Comparison of ENCODE assay signal across 8 cellular contexts in genomic region chr1:199463521-199464127, GRCh38.
DNase-seq lines count a peak whose midpoint lies in the region; ATAC-seq and TF ChIP-seq lines count a peak whose summit lies in the region.

No MANE protein-coding gene starts in this region.

- H3K36me3 Mint-ChIP-seq in endodermal cell (ENCODE audit: low read depth) = no peaks in the 10 kb centered on the region
- H3K36me3 Mint-ChIP-seq in progenitor cell of endocrine pancreas (ENCODE audit: insufficient read depth) = no peaks in the 10 kb centered on the region

- 98% methylated on average over 1 of the region's 1 CpG; no CpG with 5 or more reads in 1 of the 2 experiments for WGBS in endodermal cell (ENCODE audit: insufficient coverage in 1 of 2, insufficient read length in 1 of 2), 2 experiments
- 78 to 100% methylated on average over 1 of the region's 1 CpG for WGBS in testis, 2 donors

- DNase-seq in A172 (ENCODE audit: low spot score) (peak; percentile 57), GM04504 (ENCODE audit: low read depth) (peak; percentile 47), NT2/D1 (ENCODE audit: low read depth, low spot score) (peak; percentile 76), endodermal cell (peak; percentile 82), progenitor cell of endocrine pancreas (ENCODE audit: low spot score, unreplicated experiment) (no peak), Right ventricle myocardium inferior (ENCODE audit: missing footprints) (no peak), testis (no peak)

- H3K4me1 ChIP-seq in NT2/D1 (ENCODE audit: insufficient read depth, insufficient read length) (no peaks in the 10 kb centered on the region), endodermal cell (ENCODE audit: control insufficient read depth, insufficient read depth, low read length) (no peaks in the 10 kb centered on the region), testis (no peaks in the 10 kb centered on the region)

- H3K4me3 Mint-ChIP-seq in endodermal cell (no peak overlapping the region), progenitor cell of endocrine pancreas (ENCODE audit: low read depth) (no peak overlapping the region)

- H3K4me3 ChIP-seq in NT2/D1 (ENCODE audit: insufficient read length, low read depth) (no peak overlapping the region), endodermal cell (ENCODE audit: low read length) (no peak overlapping the region), testis (no peak overlapping the region)

- no peaks in the 10 kb centered on the region for H3K9me3 Mint-ChIP-seq in endodermal cell
- no peaks in the 10 kb centered on the region for H3K9me3 Mint-ChIP-seq in progenitor cell of endocrine pancreas (ENCODE audit: low read depth)

- H3K4me1 Mint-ChIP-seq in endodermal cell (no peaks in the 10 kb centered on the region), progenitor cell of endocrine pancreas (ENCODE audit: low read depth) (no peaks in the 10 kb centered on the region)

- H3K27me3 ChIP-seq in NT2/D1 (ENCODE audit: insufficient read depth, insufficient read length) (no peaks in the 10 kb centered on the region), endodermal cell (ENCODE audit: control insufficient read depth, insufficient read depth, low read length, poor library complexity, severe bottlenecking) (no peaks in the 10 kb centered on the region), testis (no peaks in the 10 kb centered on the region)

- H3K27me3 Mint-ChIP-seq in endodermal cell (ENCODE audit: insufficient read depth) (no peaks in the 10 kb centered on the region), progenitor cell of endocrine pancreas (no peaks in the 10 kb centered on the region)

- peak; percentile 71 for ATAC-seq in HG02973 (IDR thresholded peaks at IDR 0.05; ENCODE audit: unreplicated experiment)
- ATAC-seq in Right ventricle myocardium inferior = no peak

- H3K9ac ChIP-seq in NT2/D1 (ENCODE audit: insufficient read length, low read depth) = no peak overlapping the region
- no peak overlapping the region for H3K9ac ChIP-seq in endodermal cell (ENCODE audit: extremely low read depth, low read length, poor library complexity, severe bottlenecking)

- intact Hi-C loops in Right ventricle myocardium inferior (cut with DNase I) (no loop called here), testis (cut with DNase I; ENCODE audit: low total_unique reads) (no loop called here)

- H3K27ac ChIP-seq in endodermal cell (ENCODE audit: low read depth, low read length) (no peak overlapping the region), testis (no peak overlapping the region)

- no peak overlapping the region for H3K27ac Mint-ChIP-seq in endodermal cell
- H3K27ac Mint-ChIP-seq in progenitor cell of endocrine pancreas = no peak overlapping the region

- TF ChIP-seq CTCF in endodermal cell (conservative IDR thresholded peaks at IDR 0.05) (peak; percentile 83), progenitor cell of endocrine pancreas (IDR thresholded peaks at IDR 0.05; ENCODE audit: unreplicated experiment) (peak; percentile 71), testis (IDR thresholded peaks at IDR 0.05) (no peak)

- H3K9me3 ChIP-seq in NT2/D1 (ENCODE audit: insufficient read depth, low read length) = no peaks in the 10 kb centered on the region
- H3K9me3 ChIP-seq in endodermal cell (ENCODE audit: control insufficient read depth, low read length) = no peaks in the 10 kb centered on the region
- H3K9me3 ChIP-seq in testis = no peaks in the 10 kb centered on the region

- no peaks in the 10 kb centered on the region for H3K36me3 ChIP-seq in NT2/D1 (ENCODE audit: insufficient read depth, insufficient read length, low read length)
- H3K36me3 ChIP-seq in endodermal cell (ENCODE audit: control insufficient read depth, insufficient read depth, low read length) = no peaks in the 10 kb centered on the region
- H3K36me3 ChIP-seq in testis (ENCODE audit: low read depth, missing control alignments) = no peaks in the 10 kb centered on the region

- no peak for TF ChIP-seq POLR2A in testis (IDR thresholded peaks at IDR 0.05)

Comparison
In these comparisons a context has a peak if more than half of its experiments do, and no peak if none do; other contexts are left out.
1. DNase-seq: peak in A172 (single experiment), GM04504 (single experiment), NT2/D1 (single experiment) and endodermal cell (single experiment); none in progenitor cell of endocrine pancreas (single experiment), Right ventricle myocardium inferior (single experiment) and testis (single experiment).
2. CTCF ChIP-seq: peak in endodermal cell (single experiment) and progenitor cell of endocrine pancreas (single experiment); none in testis (0 of 3).